1 cellular context compared by ENCODE assay signal in genomic region chr11:61967177-61967923, GRCh38.
TF ChIP-seq lines count a peak whose summit lies in the region.

FTH1 (minus strand) TSS chr11:61967634; CDS start chr11:61967425, 209 bp downstream.

TF ChIP-seq in HEK293, 187 proteins besides CTCF, POLR2A, EP300 and RAD21 (continued from another document and continues in another):
- TF ChIP-seq ZNF18 (tag by site-specific recombination; IDR thresholded peaks at IDR 0.05) (no peak), ZNF280C (tag by site-specific recombination; IDR thresholded peaks at IDR 0.05) (no peak), ZNF664 (tag by site-specific recombination; IDR thresholded peaks at IDR 0.05) (no peak), ZNF768 (tag by site-specific recombination; IDR thresholded peaks at IDR 0.05) (no peak), ZNF148 (tag by site-specific recombination; IDR thresholded peaks at IDR 0.05; ENCODE audit: borderline replicate concordance) (no peak), ZNF791 (tag by site-specific recombination; IDR thresholded peaks at IDR 0.05) (no peak), ZBTB10 (tag by site-specific recombination; IDR thresholded peaks at IDR 0.05) (no peak; the same call in 1 of the 2 replicates), ELK4 (IDR thresholded peaks at IDR 0.05; ENCODE audit: borderline replicate concordance, low read depth, low read length) (no peak; the same call in 1 of the 2 replicates), PRDM6 (tag by site-specific recombination; IDR thresholded peaks at IDR 0.05) (no peak), ZNF155 (tag by site-specific recombination; IDR thresholded peaks at IDR 0.05) (no peak), ZNF146 (tag by site-specific recombination; IDR thresholded peaks at IDR 0.05) (no peak), ZNF626 (tag by site-specific recombination; IDR thresholded peaks at IDR 0.05) (no peak), ZNF138 (tag by site-specific recombination; IDR thresholded peaks at IDR 0.05; ENCODE audit: borderline replicate concordance) (no peak), ZBTB20 (tag by site-specific recombination; IDR thresholded peaks at IDR 0.05) (no peak), ZNF391 (tag by site-specific recombination; IDR thresholded peaks at IDR 0.05; ENCODE audit: borderline replicate concordance, low read depth) (no peak), ZNF76 (tag by site-specific recombination; IDR thresholded peaks at IDR 0.05; ENCODE audit: borderline replicate concordance, low read depth) (no peak; the same call in 1 of the 2 replicates), GLIS2 (tag by site-specific recombination; IDR thresholded peaks at IDR 0.05) (no peak; the same call in 1 of the 2 replicates), ZNF221 (tag by site-specific recombination; IDR thresholded peaks at IDR 0.05; ENCODE audit: borderline replicate concordance) (no peak), GLI4 (tag by site-specific recombination; IDR thresholded peaks at IDR 0.05) (no peak), SCRT1 (tag by site-specific recombination; IDR thresholded peaks at IDR 0.05; ENCODE audit: borderline replicate concordance) (no peak), ZNF169 (tag by site-specific recombination; IDR thresholded peaks at IDR 0.05) (no peak), ZNF23 (tag by site-specific recombination; IDR thresholded peaks at IDR 0.05; ENCODE audit: borderline replicate concordance) (no peak), ZNF544 (tag by site-specific recombination; IDR thresholded peaks at IDR 0.05) (no peak), HOXA7 (CRISPR knock-in tag; IDR thresholded peaks at IDR 0.05; ENCODE audit: borderline replicate concordance) (no peak), ZBTB6 (tag by site-specific recombination; IDR thresholded peaks at IDR 0.05) (no peak), ATF2 (tag by site-specific recombination; IDR thresholded peaks at IDR 0.05; ENCODE audit: low read depth) (no peak), TRIM28 (IDR thresholded peaks at IDR 0.05; ENCODE audit: borderline replicate concordance, low read length) (no peak), ZNF416 (tag by site-specific recombination; IDR thresholded peaks at IDR 0.05) (no peak), ZNF561 (tag by site-specific recombination; IDR thresholded peaks at IDR 0.05; ENCODE audit: borderline replicate concordance) (no peak), EGR2 (tag by site-specific recombination; IDR thresholded peaks at IDR 0.05; ENCODE audit: low read depth) (no peak; the same call in 1 of the 2 replicates), ZNF112 (tag by site-specific recombination; IDR thresholded peaks at IDR 0.05) (no peak), HOXD13 (CRISPR knock-in tag; IDR thresholded peaks at IDR 0.05; ENCODE audit: borderline replicate concordance) (no peak), INSM2 (tag by site-specific recombination; IDR thresholded peaks at IDR 0.05) (no peak), ZNF366 (tag by site-specific recombination; conservative IDR thresholded peaks at IDR 0.05) (no peak), ZNF202 (tag by site-specific recombination; IDR thresholded peaks at IDR 0.05; ENCODE audit: borderline replicate concordance) (no peak), ZNF596 (tag by site-specific recombination; IDR thresholded peaks at IDR 0.05) (no peak), ZNF549 (tag by site-specific recombination; IDR thresholded peaks at IDR 0.05) (no peak), ZNF10 (tag by site-specific recombination; IDR thresholded peaks at IDR 0.05) (no peak), BCL6B (tag by site-specific recombination; IDR thresholded peaks at IDR 0.05) (no peak), SALL2 (tag by site-specific recombination; IDR thresholded peaks at IDR 0.05; ENCODE audit: borderline replicate concordance) (no peak), SP2 (tag by site-specific recombination; IDR thresholded peaks at IDR 0.05) (peak; percentile 58), KLF10 (tag by site-specific recombination; IDR thresholded peaks at IDR 0.05) (peak; percentile 89)
